In genomic region chr18:64713284-64713683, GRCh38 we compare ENCODE assay signal across 1 cellular context.
TF ChIP-seq lines count a peak whose summit lies in the region.

No MANE protein-coding gene starts in this region.

TF ChIP-seq in GM23338, 12 proteins besides CTCF, POLR2A, EP300 and RAD21 (continued from another document):
- no peak for TF ChIP-seq ETS1 (IDR thresholded peaks at IDR 0.05)
TF ChIP-seq in GM23338: peak in this region for 0.
